Comparison of ENCODE assay signal across 2 cellular contexts in the genomic region with DNA sequence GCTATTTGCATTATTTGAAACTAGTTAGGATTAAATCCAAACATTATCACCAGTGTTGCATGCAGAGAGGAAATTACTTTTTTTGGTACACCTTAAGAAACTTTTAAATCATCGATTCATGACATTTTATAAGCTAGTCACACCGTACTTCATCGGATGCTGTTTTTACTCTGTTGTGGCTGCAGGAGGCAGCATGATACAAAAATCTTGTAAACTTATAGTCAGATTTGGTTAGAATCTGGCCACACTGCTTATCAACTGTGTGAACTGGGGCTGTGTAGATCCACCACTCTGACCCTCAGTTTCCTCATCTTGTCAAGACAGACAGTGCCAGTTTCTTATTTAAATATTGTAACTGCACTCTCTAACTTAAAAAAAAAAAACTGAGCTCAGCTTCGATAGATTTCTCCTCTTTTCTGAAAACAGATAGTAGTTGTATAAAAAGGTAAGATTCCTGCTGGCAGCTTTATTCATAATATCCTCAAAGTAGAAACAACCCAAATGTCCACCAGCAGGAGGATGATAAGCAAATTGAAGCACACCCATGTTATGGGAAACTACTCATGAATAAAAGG.
TF ChIP-seq lines count a peak whose summit lies in the region.

No MANE protein-coding gene starts in this region.

TF ChIP-seq in Ishikawa, 13 proteins besides CTCF, POLR2A, EP300 and RAD21 (continued from another document):
- TF ChIP-seq, protein P1, sequence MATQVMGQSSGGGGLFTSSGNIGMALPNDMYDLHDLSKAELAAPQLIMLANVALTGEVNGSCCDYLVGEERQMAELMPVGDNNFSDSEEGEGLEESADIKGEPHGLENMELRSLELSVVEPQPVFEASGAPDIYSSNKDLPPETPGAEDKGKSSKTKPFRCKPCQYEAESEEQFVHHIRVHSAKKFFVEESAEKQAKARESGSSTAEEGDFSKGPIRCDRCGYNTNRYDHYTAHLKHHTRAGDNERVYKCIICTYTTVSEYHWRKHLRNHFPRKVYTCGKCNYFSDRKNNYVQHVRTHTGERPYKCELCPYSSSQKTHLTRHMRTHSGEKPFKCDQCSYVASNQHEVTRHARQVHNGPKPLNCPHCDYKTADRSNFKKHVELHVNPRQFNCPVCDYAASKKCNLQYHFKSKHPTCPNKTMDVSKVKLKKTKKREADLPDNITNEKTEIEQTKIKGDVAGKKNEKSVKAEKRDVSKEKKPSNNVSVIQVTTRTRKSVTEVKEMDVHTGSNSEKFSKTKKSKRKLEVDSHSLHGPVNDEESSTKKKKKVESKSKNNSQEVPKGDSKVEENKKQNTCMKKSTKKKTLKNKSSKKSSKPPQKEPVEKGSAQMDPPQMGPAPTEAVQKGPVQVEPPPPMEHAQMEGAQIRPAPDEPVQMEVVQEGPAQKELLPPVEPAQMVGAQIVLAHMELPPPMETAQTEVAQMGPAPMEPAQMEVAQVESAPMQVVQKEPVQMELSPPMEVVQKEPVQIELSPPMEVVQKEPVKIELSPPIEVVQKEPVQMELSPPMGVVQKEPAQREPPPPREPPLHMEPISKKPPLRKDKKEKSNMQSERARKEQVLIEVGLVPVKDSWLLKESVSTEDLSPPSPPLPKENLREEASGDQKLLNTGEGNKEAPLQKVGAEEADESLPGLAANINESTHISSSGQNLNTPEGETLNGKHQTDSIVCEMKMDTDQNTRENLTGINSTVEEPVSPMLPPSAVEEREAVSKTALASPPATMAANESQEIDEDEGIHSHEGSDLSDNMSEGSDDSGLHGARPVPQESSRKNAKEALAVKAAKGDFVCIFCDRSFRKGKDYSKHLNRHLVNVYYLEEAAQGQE (IDR thresholded peaks at IDR 0.05; ENCODE audit: low read depth) = no peak

TF ChIP-seq in HepG2, 621 proteins besides CTCF, POLR2A, EP300 and RAD21:
- TF ChIP-seq, protein P2, sequence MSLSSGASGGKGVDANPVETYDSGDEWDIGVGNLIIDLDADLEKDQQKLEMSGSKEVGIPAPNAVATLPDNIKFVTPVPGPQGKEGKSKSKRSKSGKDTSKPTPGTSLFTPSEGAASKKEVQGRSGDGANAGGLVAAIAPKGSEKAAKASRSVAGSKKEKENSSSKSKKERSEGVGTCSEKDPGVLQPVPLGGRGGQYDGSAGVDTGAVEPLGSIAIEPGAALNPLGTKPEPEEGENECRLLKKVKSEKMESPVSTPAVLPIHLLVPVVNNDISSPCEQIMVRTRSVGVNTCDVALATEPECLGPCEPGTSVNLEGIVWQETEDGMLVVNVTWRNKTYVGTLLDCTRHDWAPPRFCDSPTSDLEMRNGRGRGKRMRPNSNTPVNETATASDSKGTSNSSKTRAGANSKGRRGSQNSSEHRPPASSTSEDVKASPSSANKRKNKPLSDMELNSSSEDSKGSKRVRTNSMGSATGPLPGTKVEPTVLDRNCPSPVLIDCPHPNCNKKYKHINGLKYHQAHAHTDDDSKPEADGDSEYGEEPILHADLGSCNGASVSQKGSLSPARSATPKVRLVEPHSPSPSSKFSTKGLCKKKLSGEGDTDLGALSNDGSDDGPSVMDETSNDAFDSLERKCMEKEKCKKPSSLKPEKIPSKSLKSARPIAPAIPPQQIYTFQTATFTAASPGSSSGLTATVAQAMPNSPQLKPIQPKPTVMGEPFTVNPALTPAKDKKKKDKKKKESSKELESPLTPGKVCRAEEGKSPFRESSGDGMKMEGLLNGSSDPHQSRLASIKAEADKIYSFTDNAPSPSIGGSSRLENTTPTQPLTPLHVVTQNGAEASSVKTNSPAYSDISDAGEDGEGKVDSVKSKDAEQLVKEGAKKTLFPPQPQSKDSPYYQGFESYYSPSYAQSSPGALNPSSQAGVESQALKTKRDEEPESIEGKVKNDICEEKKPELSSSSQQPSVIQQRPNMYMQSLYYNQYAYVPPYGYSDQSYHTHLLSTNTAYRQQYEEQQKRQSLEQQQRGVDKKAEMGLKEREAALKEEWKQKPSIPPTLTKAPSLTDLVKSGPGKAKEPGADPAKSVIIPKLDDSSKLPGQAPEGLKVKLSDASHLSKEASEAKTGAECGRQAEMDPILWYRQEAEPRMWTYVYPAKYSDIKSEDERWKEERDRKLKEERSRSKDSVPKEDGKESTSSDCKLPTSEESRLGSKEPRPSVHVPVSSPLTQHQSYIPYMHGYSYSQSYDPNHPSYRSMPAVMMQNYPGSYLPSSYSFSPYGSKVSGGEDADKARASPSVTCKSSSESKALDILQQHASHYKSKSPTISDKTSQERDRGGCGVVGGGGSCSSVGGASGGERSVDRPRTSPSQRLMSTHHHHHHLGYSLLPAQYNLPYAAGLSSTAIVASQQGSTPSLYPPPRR (CRISPR knock-in tag; IDR thresholded peaks at IDR 0.05; ENCODE audit: borderline replicate concordance) = no peak
- TF ChIP-seq, protein P3, sequence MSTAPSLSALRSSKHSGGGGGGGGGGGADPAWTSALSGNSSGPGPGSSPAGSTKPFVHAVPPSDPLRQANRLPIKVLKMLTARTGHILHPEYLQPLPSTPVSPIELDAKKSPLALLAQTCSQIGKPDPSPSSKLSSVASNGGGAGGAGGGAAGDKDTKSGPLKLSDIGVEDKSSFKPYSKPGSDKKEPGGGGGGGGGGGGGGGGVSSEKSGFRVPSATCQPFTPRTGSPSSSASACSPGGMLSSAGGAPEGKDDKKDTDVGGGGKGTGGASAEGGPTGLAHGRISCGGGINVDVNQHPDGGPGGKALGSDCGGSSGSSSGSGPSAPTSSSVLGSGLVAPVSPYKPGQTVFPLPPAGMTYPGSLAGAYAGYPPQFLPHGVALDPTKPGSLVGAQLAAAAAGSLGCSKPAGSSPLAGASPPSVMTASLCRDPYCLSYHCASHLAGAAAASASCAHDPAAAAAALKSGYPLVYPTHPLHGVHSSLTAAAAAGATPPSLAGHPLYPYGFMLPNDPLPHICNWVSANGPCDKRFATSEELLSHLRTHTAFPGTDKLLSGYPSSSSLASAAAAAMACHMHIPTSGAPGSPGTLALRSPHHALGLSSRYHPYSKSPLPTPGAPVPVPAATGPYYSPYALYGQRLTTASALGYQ (CRISPR knock-in tag; IDR thresholded peaks at IDR 0.05) = no peak
- no peak for TF ChIP-seq NFIB (CRISPR knock-in tag; IDR thresholded peaks at IDR 0.05; ENCODE audit: borderline replicate concordance)
- peak; percentile 49 for TF ChIP-seq STAG1 (CRISPR knock-in tag; IDR thresholded peaks at IDR 0.05)
- 0 out of 2 replicates have a peak, but pooled peaks have one; percentile 9 for TF ChIP-seq SMC3 (IDR thresholded peaks at IDR 0.05; ENCODE audit: low read length)
TF ChIP-seq in HepG2: peak in this region for 2.
